8 cellular contexts compared by ENCODE assay signal in genomic region chr6:25404693-25405169, GRCh38.
DNase-seq lines count a peak whose midpoint lies in the region; ATAC-seq and TF ChIP-seq lines count a peak whose summit lies in the region.

No MANE protein-coding gene starts in this region.

- H3K9ac ChIP-seq in MM.1S (ENCODE audit: low read length), result peak overlapping the region; percentile 91

- CTCF ChIA-PET in Caco-2 (lab: Charles Lee), result no interaction called here

- peak overlapping the region; percentile 84; the same call in 1 of the 2 replicates for H3K4me2 ChIP-seq in MM.1S (ENCODE audit: low read depth, low read length)

- no peaks in the 10 kb centered on the region for H3K27me3 Mint-ChIP-seq in Caco-2 (ENCODE audit: insufficient read depth, unreplicated experiment)

- no peak overlapping the region for H3K27ac Mint-ChIP-seq in Caco-2 (ENCODE audit: unreplicated experiment)

- H3K36me3 ChIP-seq in MM.1S (replicated peaks; ENCODE audit: insufficient read depth, low read length) (no peaks in the 10 kb centered on the region), uterus (no peaks in the 10 kb centered on the region), Caco-2 (ENCODE audit: control insufficient read depth, insufficient read depth, low read length) (no peaks in the 10 kb centered on the region)

- peaks cover 71% of the 10 kb centered on the region for H3F3A ChIP-seq in MM.1S (ENCODE audit: insufficient read depth, low read length)

- TF ChIP-seq CTCF in GM13976 (IDR thresholded peaks at IDR 0.05; ENCODE audit: borderline replicate concordance, control extremely low read depth, extremely low read depth, insufficient read depth, missing control alignments), result no peak
- TF ChIP-seq CTCF in MM.1S (IDR thresholded peaks at IDR 0.05; ENCODE audit: low read length), result no peak
- TF ChIP-seq CTCF in uterus (IDR thresholded peaks at IDR 0.05), result no peak
- no peak for TF ChIP-seq CTCF in Caco-2 (IDR thresholded peaks at IDR 0.05; ENCODE audit: insufficient read depth in 1 of 2, low read depth in 1 of 2, low read length in 1 of 2, severe bottlenecking in 1 of 2, unreplicated experiment in 1 of 2)

- H3K9me2 ChIP-seq in MM.1S (replicated peaks; ENCODE audit: insufficient read depth, low read length), result no peaks in the 10 kb centered on the region

- H3K27ac ChIP-seq in MM.1S (ENCODE audit: low read length) (peak overlapping the region; percentile 99), uterus (no peak overlapping the region)

- H3K4me3 Mint-ChIP-seq in Caco-2 (ENCODE audit: unreplicated experiment), result no peak overlapping the region

- peaks cover 7% of the 10 kb centered on the region for H3K36me3 Mint-ChIP-seq in Caco-2 (ENCODE audit: insufficient read depth, unreplicated experiment)

- H3K27me3 ChIP-seq in MM.1S (replicated peaks; ENCODE audit: insufficient read depth, low read length) (no peaks in the 10 kb centered on the region), uterus (no peaks in the 10 kb centered on the region), Caco-2 (replicated peaks; ENCODE audit: control insufficient read depth, insufficient read depth, low read length) (no peaks in the 10 kb centered on the region)

- no peaks in the 10 kb centered on the region for H3K9me3 Mint-ChIP-seq in Caco-2 (ENCODE audit: unreplicated experiment)

- in situ Hi-C loops in GM13976 (cut with MboI; ENCODE audit: low sequenced_read_pairs, unreplicated experiment), result no loop called here

- H3K4me3 ChIP-seq in MM.1S (ENCODE audit: low read length) (peak overlapping the region; percentile 48), uterus (no peak overlapping the region), Caco-2 (ENCODE audit: low read depth, low read length) (no peak overlapping the region)

- no peak for TF ChIP-seq POLR2A in uterus (IDR thresholded peaks at IDR 0.05)

- ATAC-seq in GM21737 (IDR thresholded peaks at IDR 0.05; ENCODE audit: unreplicated experiment) (peak; percentile 88), sciatic nerve (peak; percentile 61)

- DNase-seq in GM13976 (ENCODE audit: low spot score), result peak; percentile 41
- peak; percentile 95 for DNase-seq in MM.1S
- DNase-seq in activated T-helper 9 cell treated with anti-CD3 and anti-CD28 coated beads, Interleukin-2, amount 50 U/mL, for 16 hours (ENCODE audit: low read depth), result peak; percentile 1
- no peak for DNase-seq in sciatic nerve (ENCODE audit: low spot score)
- no peak for DNase-seq in NCI-H82 treated with DMSO at 0.1 percent for 48 hours (lab: John Stamatoyannopoulos, UW; ENCODE audit: unreplicated experiment)
- DNase-seq in uterus, result no peak
- no peak for DNase-seq in Caco-2

- H4K20me1 ChIP-seq in MM.1S (ENCODE audit: insufficient read depth, low read length), result no peaks in the 10 kb centered on the region

- BruUV-seq in Caco-2 (replicated peaks; lab: Mats Ljungman, UMichigan), result no TSS peak

- H3K9me3 ChIP-seq in MM.1S (replicated peaks; ENCODE audit: insufficient read depth, low read length) (no peaks in the 10 kb centered on the region), uterus (no peaks in the 10 kb centered on the region), Caco-2 (no peaks in the 10 kb centered on the region)

- peaks cover 66% of the 10 kb centered on the region for H3K79me2 ChIP-seq in MM.1S (ENCODE audit: low read length)

- POLR2A ChIA-PET in Caco-2 (lab: Charles Lee), result no interaction called here

- intact Hi-C loops in sciatic nerve (cut with DNase I) (no loop called here), uterus (cut with DNase I; ENCODE audit: low total_unique reads) (no loop called here), Caco-2 (cut with micrococcal nuclease; ENCODE audit: unreplicated experiment) (no loop called here)

- H2AFZ ChIP-seq in MM.1S (ENCODE audit: low read length), result no peak overlapping the region

- H3K4me1 ChIP-seq in MM.1S (ENCODE audit: low read length) (peaks cover 69% of the 10 kb centered on the region), uterus (no peaks in the 10 kb centered on the region), Caco-2 (no peaks in the 10 kb centered on the region)

- peaks cover 5% of the 10 kb centered on the region for H3K4me1 Mint-ChIP-seq in Caco-2 (ENCODE audit: low read depth, unreplicated experiment)

Comparison
In these comparisons a context has a peak if more than half of its experiments do, and no peak if none do; other contexts are left out.
1. DNase-seq: peak in GM13976 (single experiment), MM.1S (single experiment) and activated T-helper 9 cell treated with anti-CD3 and anti-CD28 coated beads, Interleukin-2, amount 50 U/mL, for 16 hours (single experiment); none in sciatic nerve (single experiment), NCI-H82 treated with DMSO at 0.1 percent for 48 hours (single experiment), uterus (0 of 2) and Caco-2 (0 of 2).